23 cellular contexts compared by ENCODE assay signal in genomic region chr10:123143825-123144168, GRCh38. TPM values are rescaled to one million over a fixed set of nuclear protein-coding genes. Genes with fewer than 3 reads are reported as not detected.
DNase-seq lines count a peak whose midpoint lies in the region; ATAC-seq and TF ChIP-seq lines count a peak whose summit lies in the region.
"Had no signal": no experiment of that assay in that cellular context is flagged by ENCODE, and none has a peak within 500 bp of the region (broad histone marks: within the 10 kb centered on the region; RNA-seq: fewer than 3 reads in every experiment).

No MANE protein-coding gene starts in this region.

- DNase-seq in T-helper 1 cell (no peak), SHP77 treated with DMSO at 0.1 percent for 48 hours (lab: John Stamatoyannopoulos, UW) (no peak), CD1c-positive myeloid dendritic cell (ENCODE audit: extremely low spot score) (no peak)
- no peak for DNase-seq in CD8-positive, alpha-beta memory T cell
- no peak for DNase-seq in activated T-helper 1 cell treated with anti-CD3 and anti-CD28 coated beads, Interleukin-12 subunit alpha, Interleukin-12 subunit beta, Interleukin-2, Interleukin-4 antibody, amounts not matched to agents 30 ng/mL and 10 ng/mL and 1 ng/mL, durations not matched to agents 14 hours and 24 hours and 36 hours (ENCODE audit: low spot score)
- DNase-seq: AML-193, DMS53, HFFc6, KG1, NCI-H1105 treated with DMSO at 0.1 percent for 48 hours, NCI-H187, NCI-H2107, NCI-H510A, NCI-H748 treated with DMSO at 0.1 percent for 48 hours, OCI-M1, Right ventricle myocardium superior had no signal

- H3K4me1 Mint-ChIP-seq in T-helper 1 cell treated with Interleukin-12 subunit alpha and Interleukin-12 subunit beta and Interleukin-4 antibody, amounts not matched to agents 30 μg/mL and 1 μg/mL, for 36 hours (ENCODE audit: low read depth): peaks cover 23% of the 10 kb centered on the region
- H3K4me1 Mint-ChIP-seq in CD8-positive, alpha-beta memory T cell: peaks cover 57 to 84% (median 68%) of the 10 kb centered on the region in 3 donors
- H3K4me1 Mint-ChIP-seq in activated T-helper 1 cell treated with anti-CD3 and anti-CD28 coated beads, Interleukin-12 subunit alpha, Interleukin-12 subunit beta, Interleukin-2, Interleukin-4 antibody, amounts not matched to agents 30 ng/mL and 10 ng/mL and 1 ng/mL, durations not matched to agents 14 hours and 24 hours and 36 hours (ENCODE audit: low read depth): peaks cover 18% of the 10 kb centered on the region

- no peaks in the 10 kb centered on the region for H3K9me3 ChIP-seq in CD8-positive, alpha-beta memory T cell (ENCODE audit: low read length)
- no peaks in the 10 kb centered on the region for H3K9me3 ChIP-seq in neural cell (ENCODE audit: low read length)

- no peaks in the 10 kb centered on the region for H3F3A ChIP-seq in neural cell (ENCODE audit: insufficient read depth, low read length, poor library complexity, severe bottlenecking)

- H4K20me1 ChIP-seq in neural cell (ENCODE audit: insufficient read depth): no peaks in the 10 kb centered on the region

- H3K79me2 ChIP-seq in neural cell (replicated peaks; ENCODE audit: insufficient read depth, low read length): no peaks in the 10 kb centered on the region

- peaks cover 89% of the 10 kb centered on the region for H3K27me3 ChIP-seq in CD8-positive, alpha-beta memory T cell (ENCODE audit: insufficient read depth, low read length, poor library complexity, severe bottlenecking)
- H3K27me3 ChIP-seq in neural cell (ENCODE audit: insufficient read depth, low read depth, low read length): peaks cover 100% of the 10 kb centered on the region

- no peak for TF ChIP-seq EP300 in neural cell (conservative IDR thresholded peaks at IDR 0.05; ENCODE audit: poor library complexity, severe bottlenecking)

- H3K27ac ChIP-seq in CD8-positive, alpha-beta memory T cell (ENCODE audit: low read depth, low read length): no peak overlapping the region
- H3K27ac ChIP-seq in neural cell (ENCODE audit: low read length): no peak overlapping the region
- H3K27ac ChIP-seq: 22Rv1, SK-N-MC had no signal

- no peak for ATAC-seq in GM18907 (IDR thresholded peaks at IDR 0.05; ENCODE audit: unreplicated experiment)
- ATAC-seq: HepG2 had no signal

- H3K4me3 ChIP-seq in CD8-positive, alpha-beta memory T cell (ENCODE audit: low read length): no peak overlapping the region
- H3K4me3 ChIP-seq in neural cell (ENCODE audit: low read length): no peak overlapping the region
- H3K4me3 ChIP-seq: SK-N-MC had no signal

- no peak for TF ChIP-seq RAD21 in neural cell (conservative IDR thresholded peaks at IDR 0.05)

- H3K9me3 Mint-ChIP-seq in T-helper 1 cell treated with Interleukin-12 subunit alpha and Interleukin-12 subunit beta and Interleukin-4 antibody, amounts not matched to agents 30 μg/mL and 1 μg/mL, for 36 hours: no peaks in the 10 kb centered on the region
- peaks cover 0 to 4% (median 0%) of the 10 kb centered on the region in 5 donors for H3K9me3 Mint-ChIP-seq in CD8-positive, alpha-beta memory T cell
- no peaks in the 10 kb centered on the region for H3K9me3 Mint-ChIP-seq in activated T-helper 1 cell treated with anti-CD3 and anti-CD28 coated beads, Interleukin-12 subunit alpha, Interleukin-12 subunit beta, Interleukin-2, Interleukin-4 antibody, amounts not matched to agents 30 ng/mL and 10 ng/mL and 1 ng/mL, durations not matched to agents 14 hours and 24 hours and 36 hours
- H3K9me3 Mint-ChIP-seq: HFFc6 had no signal

- no peak overlapping the region for H3K9ac ChIP-seq in neural cell (ENCODE audit: low read length)

- peaks cover 4% of the 10 kb centered on the region for H3K36me3 Mint-ChIP-seq in T-helper 1 cell treated with Interleukin-12 subunit alpha and Interleukin-12 subunit beta and Interleukin-4 antibody, amounts not matched to agents 30 μg/mL and 1 μg/mL, for 36 hours (ENCODE audit: low read depth)
- no peaks in the 10 kb centered on the region for H3K36me3 Mint-ChIP-seq in CD8-positive, alpha-beta memory T cell
- no peaks in the 10 kb centered on the region for H3K36me3 Mint-ChIP-seq in activated T-helper 1 cell treated with anti-CD3 and anti-CD28 coated beads, Interleukin-12 subunit alpha, Interleukin-12 subunit beta, Interleukin-2, Interleukin-4 antibody, amounts not matched to agents 30 ng/mL and 10 ng/mL and 1 ng/mL, durations not matched to agents 14 hours and 24 hours and 36 hours (ENCODE audit: low read depth)

- no peak overlapping the region for H2AFZ ChIP-seq in neural cell (ENCODE audit: low read depth, low read length)

- no peaks in the 10 kb centered on the region for H3K36me3 ChIP-seq in CD8-positive, alpha-beta memory T cell (ENCODE audit: insufficient read depth, low read length)
- no peaks in the 10 kb centered on the region for H3K36me3 ChIP-seq in neural cell (ENCODE audit: insufficient read depth, low read length)

- no peak overlapping the region for H3K4me3 Mint-ChIP-seq in T-helper 1 cell treated with Interleukin-12 subunit alpha and Interleukin-12 subunit beta and Interleukin-4 antibody, amounts not matched to agents 30 μg/mL and 1 μg/mL, for 36 hours
- H3K4me3 Mint-ChIP-seq in CD8-positive, alpha-beta memory T cell: peak overlapping the region in 4 of 7 donors; percentile 1 to 52 (median 37)
- H3K4me3 Mint-ChIP-seq in activated T-helper 1 cell treated with anti-CD3 and anti-CD28 coated beads, Interleukin-12 subunit alpha, Interleukin-12 subunit beta, Interleukin-2, Interleukin-4 antibody, amounts not matched to agents 30 ng/mL and 10 ng/mL and 1 ng/mL, durations not matched to agents 14 hours and 24 hours and 36 hours: no peak overlapping the region
- H3K4me3 Mint-ChIP-seq: HFFc6 had no signal

- H3K4me2 ChIP-seq in neural cell (ENCODE audit: low read length): no peak overlapping the region

- peaks cover 72% of the 10 kb centered on the region for H3K4me1 ChIP-seq in CD8-positive, alpha-beta memory T cell (ENCODE audit: insufficient read depth, low read length)

- CTCF ChIA-PET in CD8-positive, alpha-beta memory T cell (lab: Charles Lee): interaction anchor here (1.8 kb wide), 1 partner anchor 10 kb away, joined by 4 read pairs; the partner anchor contains the start of gene BUB3

- TF ChIP-seq CTCF in neural cell (IDR thresholded peaks at IDR 0.05; ENCODE audit: poor library complexity, severe bottlenecking): no peak

- intact Hi-C loops in activated T-helper 1 cell treated with anti-CD3 and anti-CD28 coated beads, Interleukin-12 subunit alpha, Interleukin-12 subunit beta, Interleukin-2, Interleukin-4 antibody, amounts not matched to agents 30 ng/mL and 10 ng/mL and 1 ng/mL, durations not matched to agents 14 hours and 24 hours and 36 hours (cut with micrococcal nuclease): loop anchor here (5.0 kb wide), 1 partner anchor 1304 kb away; no protein-coding TSS in a partner anchor

- peak overlapping the region; percentile 57 for H3K27ac Mint-ChIP-seq in T-helper 1 cell treated with Interleukin-12 subunit alpha and Interleukin-12 subunit beta and Interleukin-4 antibody, amounts not matched to agents 30 μg/mL and 1 μg/mL, for 36 hours
- peak overlapping the region in 2 of 8 donors; percentile 7 to 33 for H3K27ac Mint-ChIP-seq in CD8-positive, alpha-beta memory T cell
- H3K27ac Mint-ChIP-seq in activated T-helper 1 cell treated with anti-CD3 and anti-CD28 coated beads, Interleukin-12 subunit alpha, Interleukin-12 subunit beta, Interleukin-2, Interleukin-4 antibody, amounts not matched to agents 30 ng/mL and 10 ng/mL and 1 ng/mL, durations not matched to agents 14 hours and 24 hours and 36 hours: peak overlapping the region; percentile 29
- H3K27ac Mint-ChIP-seq: CD14-positive monocyte, HFFc6 had no signal

- peaks cover 83% of the 10 kb centered on the region for H3K27me3 Mint-ChIP-seq in T-helper 1 cell treated with Interleukin-12 subunit alpha and Interleukin-12 subunit beta and Interleukin-4 antibody, amounts not matched to agents 30 μg/mL and 1 μg/mL, for 36 hours (ENCODE audit: low read depth)
- peaks cover 79 to 82% of the 10 kb centered on the region in 2 donors for H3K27me3 Mint-ChIP-seq in CD8-positive, alpha-beta memory T cell
- H3K27me3 Mint-ChIP-seq in activated T-helper 1 cell treated with anti-CD3 and anti-CD28 coated beads, Interleukin-12 subunit alpha, Interleukin-12 subunit beta, Interleukin-2, Interleukin-4 antibody, amounts not matched to agents 30 ng/mL and 10 ng/mL and 1 ng/mL, durations not matched to agents 14 hours and 24 hours and 36 hours (ENCODE audit: insufficient read depth): peaks cover 75% of the 10 kb centered on the region

- H3K9me2 ChIP-seq in neural cell (ENCODE audit: insufficient read depth, low read length): no peaks in the 10 kb centered on the region

- POLR2A ChIA-PET in CD8-positive, alpha-beta memory T cell (lab: Charles Lee): no interaction called here

TF ChIP-seq in neural cell, 6 proteins besides CTCF, POLR2A, EP300 and RAD21:
- TF ChIP-seq EZH2 (IDR thresholded peaks at IDR 0.05; ENCODE audit: borderline replicate concordance, insufficient read depth, low read length, poor library complexity, severe bottlenecking) (peak; percentile 65), POLR2AphosphoS5 (IDR thresholded peaks at IDR 0.05) (no peak)

RNA-seq across cellular contexts. Expression of gene HMX2, which starts 4.1 kb away (rescaled TPM):
- not detected for total RNA-seq in CD8-positive, alpha-beta memory T cell
- polyA plus RNA-seq in CD8-positive, alpha-beta memory T cell: not detected
- total RNA-seq in activated T-helper 1 cell treated with anti-CD3 and anti-CD28 coated beads, Interleukin-12 subunit alpha, Interleukin-12 subunit beta, Interleukin-2, Interleukin-4 antibody, amounts not matched to agents 30 ng/mL and 10 ng/mL and 1 ng/mL, durations not matched to agents 14 hours and 24 hours and 36 hours: not detected in 2 replicates
- not detected in 2 replicates for polyA plus RNA-seq in neural cell
- not detected in 2 replicates for polyA minus RNA-seq in neural cell
- total RNA-seq: HepG2, HFFc6, Right ventricle myocardium superior had no signal
- polyA plus RNA-seq: CD14-positive monocyte, HepG2 had no signal

RNA-seq across cellular contexts. Expression of gene HMX3, which starts 8.0 kb away (rescaled TPM):
- not detected for total RNA-seq in CD8-positive, alpha-beta memory T cell
- not detected for polyA plus RNA-seq in CD8-positive, alpha-beta memory T cell
- not detected in 2 replicates for total RNA-seq in activated T-helper 1 cell treated with anti-CD3 and anti-CD28 coated beads, Interleukin-12 subunit alpha, Interleukin-12 subunit beta, Interleukin-2, Interleukin-4 antibody, amounts not matched to agents 30 ng/mL and 10 ng/mL and 1 ng/mL, durations not matched to agents 14 hours and 24 hours and 36 hours
- polyA plus RNA-seq in neural cell: not detected in 2 replicates
- polyA minus RNA-seq in neural cell: not detected in 2 replicates
- total RNA-seq: HepG2, HFFc6, Right ventricle myocardium superior had no signal
- polyA plus RNA-seq: CD14-positive monocyte, HepG2 had no signal

RNA-seq across cellular contexts. Expression of gene BUB3, which starts 10.4 kb away (rescaled TPM):
- 100 to 1,000 TPM; 254 to 255 TPM for total RNA-seq in CD8-positive, alpha-beta memory T cell
- polyA plus RNA-seq in CD8-positive, alpha-beta memory T cell: 231 TPM
- total RNA-seq in activated T-helper 1 cell treated with anti-CD3 and anti-CD28 coated beads, Interleukin-12 subunit alpha, Interleukin-12 subunit beta, Interleukin-2, Interleukin-4 antibody, amounts not matched to agents 30 ng/mL and 10 ng/mL and 1 ng/mL, durations not matched to agents 14 hours and 24 hours and 36 hours: 197 and 201 TPM in 2 replicates
- polyA plus RNA-seq in neural cell: 127 and 162 TPM in 2 replicates
- polyA minus RNA-seq in neural cell: 140 and 152 TPM in 2 replicates

Comparison
In these comparisons a context has a peak if more than half of its experiments do, and no peak if none do; other contexts are left out.
1. H3K4me3 Mint-ChIP-seq: peak in CD8-positive, alpha-beta memory T cell (4 of 7); none in T-helper 1 cell treated with Interleukin-12 subunit alpha and Interleukin-12 subunit beta and Interleukin-4 antibody, amounts not matched to agents 30 μg/mL and 1 μg/mL, for 36 hours (single experiment) and activated T-helper 1 cell treated with anti-CD3 and anti-CD28 coated beads, Interleukin-12 subunit alpha, Interleukin-12 subunit beta, Interleukin-2, Interleukin-4 antibody, amounts not matched to agents 30 ng/mL and 10 ng/mL and 1 ng/mL, durations not matched to agents 14 hours and 24 hours and 36 hours (single experiment).